Comparison of ENCODE assay signal across 9 cellular contexts in genomic region chr3:111539351-111540331, GRCh38. TPM values are rescaled to one million over a fixed set of nuclear protein-coding genes. Genes with fewer than 3 reads are reported as not detected.
DNase-seq lines count a peak whose midpoint lies in the region; ATAC-seq and TF ChIP-seq lines count a peak whose summit lies in the region.
"Had no signal": no experiment of that assay in that cellular context is flagged by ENCODE, and none has a peak within 500 bp of the region (broad histone marks: within the 10 kb centered on the region; RNA-seq: fewer than 3 reads in every experiment).

No MANE protein-coding gene starts in this region.

- no peaks in the 10 kb centered on the region for H3K36me3 Mint-ChIP-seq in MCF 10A (ENCODE audit: insufficient read depth, unreplicated experiment)
- H3K36me3 Mint-ChIP-seq in WTC11: no peaks in the 10 kb centered on the region
- H3K36me3 Mint-ChIP-seq in stimulated activated effector memory CD8-positive, alpha-beta T cell treated with anti-CD3 and anti-CD28 coated beads, Interleukin-12 subunit alpha, Interleukin-12 subunit beta, amount 100 ng/mL, for 72 hours: peaks cover 21% of the 10 kb centered on the region

- H3K27ac ChIP-seq in breast epithelium: no peak overlapping the region

- ATAC-seq in HG02571 (IDR thresholded peaks at IDR 0.05; ENCODE audit: unreplicated experiment): peak; percentile 69
- ATAC-seq in WTC11: peak; percentile 99
- peak; percentile 86 for ATAC-seq in mucosa of descending colon
- peak; percentile 46 for ATAC-seq in stimulated activated effector memory CD8-positive, alpha-beta T cell treated with anti-CD3 and anti-CD28 coated beads, Interleukin-12 subunit alpha, Interleukin-12 subunit beta, amount 100 ng/mL, for 72 hours

- H3K9me3 ChIP-seq in breast epithelium: no peaks in the 10 kb centered on the region
- H3K9me3 ChIP-seq in mucosa of descending colon: no peaks in the 10 kb centered on the region

- no peaks in the 10 kb centered on the region for H3K27me3 Mint-ChIP-seq in MCF 10A (ENCODE audit: insufficient read depth, unreplicated experiment)
- no peaks in the 10 kb centered on the region for H3K27me3 Mint-ChIP-seq in WTC11 (ENCODE audit: low read depth)

- intact Hi-C loops in MCF 10A (cut with micrococcal nuclease): loop anchor here (2.0 to 5.0 kb wide), 4 partner anchors 201 to 1807 kb away; partner anchors contain the start of gene NECTIN3
- intact Hi-C loops in breast epithelium (cut with DNase I; ENCODE audit: low total_unique reads): no loop called here
- intact Hi-C loops in mucosa of descending colon (cut with DNase I, micrococcal nuclease): no loop called here

- no peak overlapping the region for H3K27ac Mint-ChIP-seq in MCF 10A (ENCODE audit: low read depth, unreplicated experiment)
- no peak overlapping the region for H3K27ac Mint-ChIP-seq in WTC11
- no peak overlapping the region for H3K27ac Mint-ChIP-seq in stimulated activated effector memory CD8-positive, alpha-beta T cell treated with anti-CD3 and anti-CD28 coated beads, Interleukin-12 subunit alpha, Interleukin-12 subunit beta, amount 100 ng/mL, for 72 hours

- H3K4me1 Mint-ChIP-seq in MCF 10A (ENCODE audit: insufficient read depth, unreplicated experiment) (peaks cover 22% of the 10 kb centered on the region), WTC11 (peaks cover 4% of the 10 kb centered on the region)
- peaks cover 65% of the 10 kb centered on the region for H3K4me1 Mint-ChIP-seq in stimulated activated effector memory CD8-positive, alpha-beta T cell treated with anti-CD3 and anti-CD28 coated beads, Interleukin-12 subunit alpha, Interleukin-12 subunit beta, amount 100 ng/mL, for 72 hours

- H3K4me3 Mint-ChIP-seq in MCF 10A (ENCODE audit: unreplicated experiment) (no peak overlapping the region), WTC11 (no peak overlapping the region)
- H3K4me3 Mint-ChIP-seq in stimulated activated effector memory CD8-positive, alpha-beta T cell treated with anti-CD3 and anti-CD28 coated beads, Interleukin-12 subunit alpha, Interleukin-12 subunit beta, amount 100 ng/mL, for 72 hours: peak overlapping the region; percentile 61

- peak; percentile 61 for TF ChIP-seq CTCF in MCF 10A (IDR thresholded peaks at IDR 0.05; ENCODE audit: unreplicated experiment)
- no peak for TF ChIP-seq CTCF in breast epithelium (IDR thresholded peaks at IDR 0.05)
- TF ChIP-seq CTCF in WTC11 (IDR thresholded peaks at IDR 0.05): peak; percentile 59
- peak; percentile 90 for TF ChIP-seq CTCF in choroid plexus epithelial cell (conservative IDR thresholded peaks at IDR 0.05; ENCODE audit: low read depth, low read length)
- TF ChIP-seq CTCF in mucosa of descending colon (IDR thresholded peaks at IDR 0.05): peak; percentile 35

- H3K9me3 Mint-ChIP-seq in MCF 10A (ENCODE audit: unreplicated experiment) (peaks cover 7% of the 10 kb centered on the region), WTC11 (no peaks in the 10 kb centered on the region)
- peaks cover 6% of the 10 kb centered on the region for H3K9me3 Mint-ChIP-seq in stimulated activated effector memory CD8-positive, alpha-beta T cell treated with anti-CD3 and anti-CD28 coated beads, Interleukin-12 subunit alpha, Interleukin-12 subunit beta, amount 100 ng/mL, for 72 hours

- CTCF ChIA-PET in MCF 10A (lab: Yijun Ruan, JAX) (interaction anchor here (0.6 to 1.5 kb wide), 10 partner anchors 9 to 1969 kb away, joined by 3 to 11 read pairs (median 4); no protein-coding TSS in a partner anchor), WTC11 (lab: Charles Lee) (interaction anchor here (1.0 to 1.5 kb wide), 3 partner anchors 152 to 533 kb away, joined by 3 to 14 read pairs (median 6); no protein-coding TSS in a partner anchor)

- no peak for TF ChIP-seq POLR2A in breast epithelium (IDR thresholded peaks at IDR 0.05)

- POLR2A ChIA-PET in MCF 10A (lab: Yijun Ruan, JAX): no interaction called here
- POLR2A ChIA-PET in WTC11 (lab: Charles Lee): no interaction called here

- DNase-seq in MCF 10A (ENCODE audit: unreplicated experiment): peak; percentile 64
- no peak for DNase-seq in breast epithelium (ENCODE audit: low spot score in 2 of 2)
- peak; percentile 41 for DNase-seq in NAMALWA (ENCODE audit: low spot score)
- DNase-seq in WTC11 (ENCODE audit: low spot score): peak; percentile 79
- peak; percentile 73 for DNase-seq in choroid plexus epithelial cell (ENCODE audit: low read depth)
- DNase-seq in mucosa of descending colon: peak; percentile 70 to 74 (median 74)
- peak; percentile 38 to 79 for DNase-seq in stimulated activated effector memory CD8-positive, alpha-beta T cell treated with anti-CD3 and anti-CD28 coated beads, Interleukin-12 subunit alpha, Interleukin-12 subunit beta, amount 100 ng/mL, for 72 hours (ENCODE audit: low spot score in 2 of 2)

- no TSS peak for BruUV-seq in MCF 10A (replicated peaks; lab: Mats Ljungman, UMichigan)

- no peaks in the 10 kb centered on the region for H3K27me3 ChIP-seq in breast epithelium

- H3K36me3 ChIP-seq in breast epithelium: no peaks in the 10 kb centered on the region
- H3K36me3 ChIP-seq in mucosa of descending colon (ENCODE audit: low read depth): no peaks in the 10 kb centered on the region

- H3K4me3 ChIP-seq in breast epithelium: no peak overlapping the region
- no peak overlapping the region for H3K4me3 ChIP-seq in choroid plexus epithelial cell (ENCODE audit: low read depth, low read length)
- no peak overlapping the region for H3K4me3 ChIP-seq in mucosa of descending colon

- no peaks in the 10 kb centered on the region for H3K4me1 ChIP-seq in breast epithelium
- H3K4me1 ChIP-seq in mucosa of descending colon (ENCODE audit: low read depth): no peaks in the 10 kb centered on the region

TF ChIP-seq in WTC11, 78 proteins besides CTCF, POLR2A, EP300 and RAD21:
- TF ChIP-seq MAX (CRISPR knock-in tag; IDR thresholded peaks at IDR 0.05) (no peak), ZNF121 (CRISPR knock-in tag; IDR thresholded peaks at IDR 0.05) (no peak), E2F5 (CRISPR knock-in tag; IDR thresholded peaks at IDR 0.05) (no peak), CREB1 (CRISPR knock-in tag; IDR thresholded peaks at IDR 0.05) (no peak), GABPB1 (CRISPR knock-in tag; IDR thresholded peaks at IDR 0.05) (no peak), FOXP4 (CRISPR knock-in tag; IDR thresholded peaks at IDR 0.05) (no peak)
- TF ChIP-seq, protein P1, sequence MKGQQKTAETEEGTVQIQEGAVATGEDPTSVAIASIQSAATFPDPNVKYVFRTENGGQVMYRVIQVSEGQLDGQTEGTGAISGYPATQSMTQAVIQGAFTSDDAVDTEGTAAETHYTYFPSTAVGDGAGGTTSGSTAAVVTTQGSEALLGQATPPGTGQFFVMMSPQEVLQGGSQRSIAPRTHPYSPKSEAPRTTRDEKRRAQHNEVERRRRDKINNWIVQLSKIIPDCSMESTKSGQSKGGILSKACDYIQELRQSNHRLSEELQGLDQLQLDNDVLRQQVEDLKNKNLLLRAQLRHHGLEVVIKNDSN (CRISPR knock-in tag; IDR thresholded peaks at IDR 0.05): no peak

RNA-seq across cellular contexts. Expression of gene CD96, which starts 2.4 kb away (rescaled TPM):
- total RNA-seq in MCF 10A (2022): 0.09 TPM in 1 of 2 replicates, not detected in the other
- total RNA-seq in breast epithelium: 1 to 10 TPM; 1.4 to 8.2 (median 6.2) TPM
- total RNA-seq in WTC11 (2021): 0.33 to 0.94 TPM (median 0.50 TPM) in 3 replicates
- 1 to 10 TPM; 4.1 to 6.6 (median 5.4) TPM for total RNA-seq in mucosa of descending colon

RNA-seq across cellular contexts. Expression of gene ZBED2, which starts 55.5 kb away (rescaled TPM):
- 6.5 and 19.0 TPM in 2 replicates for total RNA-seq in MCF 10A (2022)
- not detected for total RNA-seq in breast epithelium
- total RNA-seq in WTC11 (2021): 0.07 to 0.16 TPM (median 0.09 TPM) in 3 replicates
- not detected for total RNA-seq in mucosa of descending colon
- total RNA-seq: urinary bladder had no signal

Comparison
In these comparisons a context has a peak if more than half of its experiments do, and no peak if none do; other contexts are left out.
1. DNase-seq: peak in MCF 10A (single experiment), NAMALWA (single experiment), WTC11 (single experiment), choroid plexus epithelial cell (single experiment), mucosa of descending colon (3 of 3) and stimulated activated effector memory CD8-positive, alpha-beta T cell treated with anti-CD3 and anti-CD28 coated beads, Interleukin-12 subunit alpha, Interleukin-12 subunit beta, amount 100 ng/mL, for 72 hours (2 of 2); none in breast epithelium (0 of 2).
2. CTCF ChIP-seq: peak in MCF 10A (single experiment), WTC11 (single experiment), choroid plexus epithelial cell (single experiment) and mucosa of descending colon (single experiment); none in breast epithelium (0 of 3).
3. ATAC-seq: peak in every context shown above with its lines; median percentile 99 in WTC11; 86 in mucosa of descending colon; 69 in HG02571; 46 in stimulated activated effector memory CD8-positive, alpha-beta T cell treated with anti-CD3 and anti-CD28 coated beads, Interleukin-12 subunit alpha, Interleukin-12 subunit beta, amount 100 ng/mL, for 72 hours.